Comparison of ENCODE assay signal across 8 cellular contexts in genomic region chr5:154860765-154861164, GRCh38. TPM values are rescaled to one million over a fixed set of nuclear protein-coding genes. Genes with fewer than 3 reads are reported as not detected.
DNase-seq lines count a peak whose midpoint lies in the region; ATAC-seq and TF ChIP-seq lines count a peak whose summit lies in the region.

No MANE protein-coding gene starts in this region.

- no peak overlapping the region for H2AFZ ChIP-seq in neuron (ENCODE audit: low read depth, low read length)

- CTCF ChIA-PET in CD8-positive, alpha-beta T cell (lab: Charles Lee): no interaction called here

- no peaks in the 10 kb centered on the region for H3K27me3 ChIP-seq in CD8-positive, alpha-beta T cell (ENCODE audit: insufficient read depth, low read length)
- H3K27me3 ChIP-seq in neuron (ENCODE audit: insufficient read depth, low read length): no peaks in the 10 kb centered on the region
- no peaks in the 10 kb centered on the region for H3K27me3 ChIP-seq in H7 (ENCODE audit: control insufficient read depth, insufficient read depth, low read length)

- no peak for ATAC-seq in CD8-positive, alpha-beta T cell

- H3K4me3 ChIP-seq in CD8-positive, alpha-beta T cell (ENCODE audit: low read depth, low read length): peak overlapping the region; percentile 76
- H3K4me3 ChIP-seq in choroid plexus epithelial cell (ENCODE audit: low read depth, low read length): peak overlapping the region; percentile 71
- H3K4me3 ChIP-seq in neuron (ENCODE audit: low read length): peak overlapping the region; percentile 94
- H3K4me3 ChIP-seq in H7 (ENCODE audit: insufficient read depth, low read depth, low read length): no peak overlapping the region

- peak overlapping the region; percentile 97 for H3K27ac ChIP-seq in CD8-positive, alpha-beta T cell (ENCODE audit: low read depth, low read length)

- H3K4me3 Mint-ChIP-seq in CD8-positive, alpha-beta T cell: peak overlapping the region; percentile 86

- H3K36me3 Mint-ChIP-seq in CD8-positive, alpha-beta T cell: peaks cover 56% of the 10 kb centered on the region

- TF ChIP-seq CTCF in CD8-positive, alpha-beta T cell (IDR thresholded peaks at IDR 0.05): no peak
- no peak for TF ChIP-seq CTCF in choroid plexus epithelial cell (conservative IDR thresholded peaks at IDR 0.05; ENCODE audit: low read depth, low read length)

- peaks cover 38% of the 10 kb centered on the region for H3K4me1 ChIP-seq in CD8-positive, alpha-beta T cell (ENCODE audit: insufficient read depth, low read length)
- H3K4me1 ChIP-seq in neuron (ENCODE audit: insufficient read depth, low read length): peaks cover 21% of the 10 kb centered on the region

- POLR2A ChIA-PET in CD8-positive, alpha-beta T cell (lab: Charles Lee): no interaction called here

- no peak for DNase-seq in CD8-positive, alpha-beta T cell
- DNase-seq in NOMO-1 (lab: John Stamatoyannopoulos, UW; ENCODE audit: unreplicated experiment in 2 of 2) (peak; percentile 19 to 84), choroid plexus epithelial cell (ENCODE audit: low read depth) (no peak), NCI-H1105 (lab: John Stamatoyannopoulos, UW) (no peak), HPDE6-E6E7 (ENCODE audit: extremely low spot score) (no peak), GM19240 (ENCODE audit: insufficient read length, low spot score) (no peak), H7 (no peak)

- intact Hi-C loops in CD8-positive, alpha-beta T cell (cut with DNase I, micrococcal nuclease): no loop called here

- H3K9me3 Mint-ChIP-seq in CD8-positive, alpha-beta T cell: no peaks in the 10 kb centered on the region

- H3K4me1 Mint-ChIP-seq in CD8-positive, alpha-beta T cell (ENCODE audit: low read depth): peaks cover 59% of the 10 kb centered on the region

- H3K27ac Mint-ChIP-seq in CD8-positive, alpha-beta T cell: peak overlapping the region; percentile 94

- no peaks in the 10 kb centered on the region for H3K27me3 Mint-ChIP-seq in CD8-positive, alpha-beta T cell (ENCODE audit: low read depth)

- no peaks in the 10 kb centered on the region for H3K9me3 ChIP-seq in CD8-positive, alpha-beta T cell (ENCODE audit: low read length)
- H3K9me3 ChIP-seq in neuron (ENCODE audit: low read length): no peaks in the 10 kb centered on the region

- H3K36me3 ChIP-seq in CD8-positive, alpha-beta T cell (ENCODE audit: insufficient read depth, low read length): peaks cover 13% of the 10 kb centered on the region
- peaks cover 28% of the 10 kb centered on the region for H3K36me3 ChIP-seq in neuron (ENCODE audit: insufficient read depth, low read length)
- H3K36me3 ChIP-seq in H7 (replicated peaks; ENCODE audit: control insufficient read depth, insufficient read depth, low read length): peaks cover 8% of the 10 kb centered on the region

RNA-seq across cellular contexts. Expression of gene CNOT8, which starts 2.3 kb away (rescaled TPM):
- total RNA-seq in CD8-positive, alpha-beta T cell: 100 to 1,000 TPM; 139 to 145 TPM
- total RNA-seq in H7 (2014; rRNA removed; shearing (Covaris generic)): 63.3 and 96.3 TPM in 2 replicates

RNA-seq across cellular contexts. Expression of gene FAXDC2, which starts 10.4 kb away (rescaled TPM):
- total RNA-seq in CD8-positive, alpha-beta T cell: under 1 TPM; 0.28 to 0.38 TPM
- total RNA-seq in H7 (2014; rRNA removed; shearing (Covaris generic)): 2.6 and 9.6 TPM in 2 replicates

Comparison
In these comparisons a context has a peak if more than half of its experiments do, and no peak if none do; other contexts are left out.
1. DNase-seq: peak in NOMO-1 (2 of 2); none in CD8-positive, alpha-beta T cell (0 of 7), choroid plexus epithelial cell (single experiment), NCI-H1105 (single experiment), HPDE6-E6E7 (single experiment), GM19240 (single experiment) and H7 (single experiment).